11 cellular contexts compared by ENCODE assay signal in genomic region chr22:50169181-50169759, GRCh38. TPM values are rescaled to one million over a fixed set of nuclear protein-coding genes. Genes with fewer than 3 reads are reported as not detected.
DNase-seq lines count a peak whose midpoint lies in the region; ATAC-seq, FAIRE-seq and TF ChIP-seq lines count a peak whose summit lies in the region.
"Had no signal": no experiment of that assay in that cellular context is flagged by ENCODE, and none has a peak within 500 bp of the region (broad histone marks: within the 10 kb centered on the region; RNA-seq: fewer than 3 reads in every experiment).

No MANE protein-coding gene starts in this region.

- FAIRE-seq in GM12891 (lab: Jason Lieb, UNC), result no peak
- FAIRE-seq: endometrium had no signal

- no peaks in the 10 kb centered on the region for H3F3A ChIP-seq in PC-3 (ENCODE audit: low read length, unreplicated experiment)

- H3K27me3 Mint-ChIP-seq in Caco-2 (ENCODE audit: insufficient read depth, unreplicated experiment) (peaks cover 11% of the 10 kb centered on the region), endodermal cell (ENCODE audit: insufficient read depth) (peaks cover 34% of the 10 kb centered on the region)

- H3K27me3 ChIP-seq in Caco-2 (replicated peaks; ENCODE audit: control insufficient read depth, insufficient read depth, low read length), result no peaks in the 10 kb centered on the region
- H3K27me3 ChIP-seq in PC-3 (ENCODE audit: low read length), result no peaks in the 10 kb centered on the region
- peaks cover 25% of the 10 kb centered on the region for H3K27me3 ChIP-seq in endodermal cell (ENCODE audit: control insufficient read depth, insufficient read depth, low read length, poor library complexity, severe bottlenecking)
- H3K27me3 ChIP-seq in psoas muscle (ENCODE audit: insufficient read depth in 3 of 3, low read length in 2 of 3), result peaks cover 0 to 42% (median 10%) of the 10 kb centered on the region in 3 donors

- no peaks in the 10 kb centered on the region for H4K20me1 ChIP-seq in PC-3 (ENCODE audit: low read length)

- no peaks in the 10 kb centered on the region for H3K9me2 ChIP-seq in PC-3 (replicated peaks; ENCODE audit: low read length)

- H3K36me3 Mint-ChIP-seq in Caco-2 (ENCODE audit: insufficient read depth, unreplicated experiment), result no peaks in the 10 kb centered on the region
- H3K36me3 Mint-ChIP-seq in endodermal cell (ENCODE audit: low read depth), result no peaks in the 10 kb centered on the region

- H3K4me3 Mint-ChIP-seq in Caco-2 (ENCODE audit: unreplicated experiment) (peak overlapping the region; percentile 69), endodermal cell (peak overlapping the region; percentile 75)

- H3K27ac Mint-ChIP-seq in Caco-2 (ENCODE audit: unreplicated experiment) (peak overlapping the region; percentile 29), endodermal cell (no peak overlapping the region)

- H2AFZ ChIP-seq in PC-3 (ENCODE audit: low read length), result peak overlapping the region; percentile 34; the same call in 1 of the 2 replicates

- WGBS in endodermal cell (ENCODE audit: insufficient coverage in 1 of 2, insufficient read length in 1 of 2), 2 experiments, result 29 to 33% methylated on average over 3 to 30 of the region's 36 CpGs
- 7 to 11% (median 8%) methylated on average over 25 to 36 of the region's 36 CpGs for WGBS in psoas muscle, 3 donors

- CTCF ChIA-PET in Caco-2 (lab: Charles Lee) (no interaction called here), PC-3 (lab: Charles Lee) (no interaction called here)

- intact Hi-C loops in Caco-2 (cut with micrococcal nuclease; ENCODE audit: unreplicated experiment), result no loop called here
- intact Hi-C loops in PC-3 (cut with micrococcal nuclease), result no loop called here
- intact Hi-C loops in psoas muscle (cut with DNase I), result no loop called here

- DNase-seq in Caco-2 (no peak), PC-3 (no peak), endodermal cell (no peak), psoas muscle (no peak), NCI-H526 treated with DMSO at 0.1 percent for 48 hours (lab: John Stamatoyannopoulos, UW) (no peak), NCI-H1694 treated with DMSO at 0.1 percent for 48 hours (lab: John Stamatoyannopoulos, UW) (no peak), GM12891 (ENCODE audit: insufficient read length, low spot score) (no peak), DMS114 treated with DMSO at 0.1 percent for 48 hours (lab: John Stamatoyannopoulos, UW; ENCODE audit: unreplicated experiment) (no peak)
- DNase-seq: IMR-90 had no signal

- peaks cover 6% of the 10 kb centered on the region for H3K4me1 Mint-ChIP-seq in Caco-2 (ENCODE audit: low read depth, unreplicated experiment)
- no peaks in the 10 kb centered on the region for H3K4me1 Mint-ChIP-seq in endodermal cell

- H3K36me3 ChIP-seq in Caco-2 (ENCODE audit: control insufficient read depth, insufficient read depth, low read length), result no peaks in the 10 kb centered on the region
- H3K36me3 ChIP-seq in PC-3 (ENCODE audit: low read depth, low read length), result no peaks in the 10 kb centered on the region
- no peaks in the 10 kb centered on the region for H3K36me3 ChIP-seq in endodermal cell (ENCODE audit: control insufficient read depth, insufficient read depth, low read length)
- H3K36me3 ChIP-seq in psoas muscle (ENCODE audit: insufficient read depth in 1 of 2, low read depth in 1 of 2), result no peaks in the 10 kb centered on the region
- H3K36me3 ChIP-seq: left lung had no signal

- peaks cover 11% of the 10 kb centered on the region; the same call in 1 of the 2 replicates for H3K4me1 ChIP-seq in Caco-2
- H3K4me1 ChIP-seq in PC-3 (ENCODE audit: insufficient read depth, low read length), result no peaks in the 10 kb centered on the region
- no peaks in the 10 kb centered on the region for H3K4me1 ChIP-seq in endodermal cell (ENCODE audit: control insufficient read depth, insufficient read depth, low read length)
- H3K4me1 ChIP-seq in psoas muscle, result no peaks in the 10 kb centered on the region

- BruUV-seq in Caco-2 (replicated peaks; lab: Mats Ljungman, UMichigan) (no TSS peak), PC-3 (replicated peaks; lab: Mats Ljungman, UMichigan) (no TSS peak)

- POLR2A ChIA-PET in Caco-2 (lab: Charles Lee), result no interaction called here
- POLR2A ChIA-PET in PC-3 (lab: Charles Lee; ENCODE audit: unreplicated experiment), result interaction anchor here (0.6 kb wide), 1 partner anchor 119 kb away, joined by 3 read pairs; no protein-coding TSS in a partner anchor

- no peaks in the 10 kb centered on the region; the same call in 1 of the 2 replicates for H3K79me2 ChIP-seq in PC-3 (ENCODE audit: low read length)

- ATAC-seq in PC-3 (no peak), psoas muscle (no peak)

- no peak for TF ChIP-seq CTCF in Caco-2 (IDR thresholded peaks at IDR 0.05; ENCODE audit: insufficient read depth in 1 of 2, low read depth in 1 of 2, low read length in 1 of 2, severe bottlenecking in 1 of 2, unreplicated experiment in 1 of 2)
- TF ChIP-seq CTCF in PC-3 (conservative IDR thresholded peaks at IDR 0.05; ENCODE audit: low read depth, low read length), result no peak
- no peak for TF ChIP-seq CTCF in endodermal cell (conservative IDR thresholded peaks at IDR 0.05)
- no peak for TF ChIP-seq CTCF in psoas muscle (IDR thresholded peaks at IDR 0.05)

- H3K9me3 ChIP-seq in Caco-2, result no peaks in the 10 kb centered on the region
- H3K9me3 ChIP-seq in PC-3 (ENCODE audit: low read length), result no peaks in the 10 kb centered on the region
- no peaks in the 10 kb centered on the region for H3K9me3 ChIP-seq in endodermal cell (ENCODE audit: control insufficient read depth, low read length)
- no peaks in the 10 kb centered on the region for H3K9me3 ChIP-seq in psoas muscle
- H3K9me3 ChIP-seq: left lung had no signal

- H3K9ac ChIP-seq in PC-3 (ENCODE audit: low read length), result no peak overlapping the region
- H3K9ac ChIP-seq in endodermal cell (ENCODE audit: extremely low read depth, low read length, poor library complexity, severe bottlenecking), result no peak overlapping the region

- H3K9me3 Mint-ChIP-seq in Caco-2 (ENCODE audit: unreplicated experiment), result no peaks in the 10 kb centered on the region
- peaks cover 3% of the 10 kb centered on the region for H3K9me3 Mint-ChIP-seq in endodermal cell

- H3K27ac ChIP-seq in PC-3 (ENCODE audit: low read length) (no peak overlapping the region), endodermal cell (ENCODE audit: low read depth, low read length) (no peak overlapping the region), psoas muscle (no peak overlapping the region)
- H3K27ac ChIP-seq: left lung had no signal

- no peak for TF ChIP-seq POLR2A in GM12891 (IDR thresholded peaks at IDR 0.05; ENCODE audit: low read depth, low read length)

- H3K4me3 ChIP-seq in Caco-2 (ENCODE audit: low read depth, low read length) (peak overlapping the region; percentile 41), PC-3 (ENCODE audit: low read length) (no peak overlapping the region; the same call in 1 of the 2 replicates), endodermal cell (ENCODE audit: low read length) (no peak overlapping the region), psoas muscle (peak overlapping the region; percentile 60)

- peak overlapping the region; percentile 71 for H3K4me2 ChIP-seq in PC-3 (ENCODE audit: low read length)

TF ChIP-seq in GM12891, 5 proteins besides CTCF, POLR2A, EP300 and RAD21:
- TF ChIP-seq SPI1 (IDR thresholded peaks at IDR 0.05; ENCODE audit: low read depth, low read length) (no peak), POLR2AphosphoS5 (IDR thresholded peaks at IDR 0.05; ENCODE audit: low read depth, low read length) (no peak), PAX5 (IDR thresholded peaks at IDR 0.05; ENCODE audit: insufficient read depth, low read length, severe bottlenecking) (no peak), POU2F2 (IDR thresholded peaks at IDR 0.05; ENCODE audit: low read depth, low read length) (no peak), TAF1 (IDR thresholded peaks at IDR 0.05; ENCODE audit: low read depth, low read length) (no peak)

RNA-seq across cellular contexts. Expression of gene PANX2, which starts 1.3 kb away (rescaled TPM):
- total RNA-seq in Caco-2 (2022), result 2.2 and 2.6 TPM in 2 replicates
- total RNA-seq in PC-3 (2014; rRNA removed), result 9.4 and 11.9 TPM in 2 replicates
- 10 to 100 TPM in 1 of 2 donors, 1 to 10 TPM in 1; 8.8 to 11.2 TPM for total RNA-seq in endodermal cell
- polyA plus RNA-seq in endodermal cell (2013, experiment 1 of 2), result 1.6 TPM
- 1.4 TPM for polyA plus RNA-seq in endodermal cell (2013, experiment 2 of 2)
- total RNA-seq in psoas muscle, result under 1 TPM in 3 of 4 donors, not detected in 1; 0.16 to 0.69 (median 0.25) TPM
- under 1 TPM; 0.03 to 0.09 (median 0.04) TPM for polyA plus RNA-seq in psoas muscle
- polyA plus RNA-seq in GM12891 (2012; ENCODE audit: low read depth, missing spikeins), result 0.67 TPM

RNA-seq across cellular contexts. Expression of gene TRABD, which starts 16.4 kb away (rescaled TPM):
- total RNA-seq in Caco-2 (2022) (33.5 and 35.0 TPM in 2 replicates), PC-3 (2014; rRNA removed) (53.4 and 59.8 TPM in 2 replicates), endodermal cell (10 to 100 TPM; 49.6 to 56.4 TPM), psoas muscle (10 to 100 TPM; 19.9 to 29.5 (median 24.0) TPM)
- 34.2 TPM for polyA plus RNA-seq in endodermal cell (2013, experiment 1 of 2)
- 30.6 TPM for polyA plus RNA-seq in endodermal cell (2013, experiment 2 of 2)
- 10 to 100 TPM; 30.6 to 52.1 (median 46.8) TPM for polyA plus RNA-seq in psoas muscle
- 53.0 TPM for polyA plus RNA-seq in GM12891 (2012; ENCODE audit: low read depth, missing spikeins)

RNA-seq across cellular contexts. Expression of gene SELENOO, which starts 31.5 kb away (rescaled TPM):
- total RNA-seq in Caco-2 (2022), result 29.3 and 29.5 TPM in 2 replicates
- total RNA-seq in PC-3 (2014; rRNA removed), result 32.8 and 37.4 TPM in 2 replicates
- total RNA-seq in endodermal cell, result 10 to 100 TPM; 22.2 to 22.9 TPM
- 17.4 TPM for polyA plus RNA-seq in endodermal cell (2013, experiment 1 of 2)
- 17.2 TPM for polyA plus RNA-seq in endodermal cell (2013, experiment 2 of 2)
- total RNA-seq in psoas muscle, result 10 to 100 TPM in 3 of 4 donors, 1 to 10 TPM in 1; 10.0 to 26.6 (median 15.9) TPM
- polyA plus RNA-seq in psoas muscle, result 10 to 100 TPM; 18.0 to 22.3 (median 20.6) TPM
- 10.4 TPM for polyA plus RNA-seq in GM12891 (2012; ENCODE audit: low read depth, missing spikeins)

Comparison
In these comparisons a context has a peak if more than half of its experiments do, and no peak if none do; other contexts are left out.
1. H3K4me3 ChIP-seq: peak in Caco-2 (single experiment) and psoas muscle (single experiment); none in PC-3 (single experiment) and endodermal cell (single experiment).